Comparison of ENCODE assay signal across 17 cellular contexts in the genomic region with DNA sequence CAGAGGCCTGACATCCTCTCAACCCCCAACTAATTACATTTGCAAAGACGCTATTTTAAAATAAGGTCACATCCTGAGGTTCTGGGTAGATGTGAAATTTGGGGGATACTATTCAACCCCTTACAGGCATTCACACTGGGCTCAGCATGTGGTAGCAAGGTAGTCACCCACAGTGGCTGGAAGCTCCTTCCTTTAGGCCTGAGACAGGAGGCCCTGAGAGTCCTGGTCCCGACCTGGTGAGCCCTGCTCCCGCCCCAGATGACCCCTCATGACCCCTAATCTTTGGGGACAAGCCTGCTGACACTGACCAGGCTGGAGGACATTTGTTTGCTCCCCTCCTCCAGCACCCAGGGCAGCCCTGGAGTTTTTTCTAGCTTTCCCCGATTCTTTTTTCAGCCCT.
A peak's percentile ranks its signal among the peaks of the same experiment; 100 is the strongest.
DNase-seq lines count a peak whose midpoint lies in the region; TF ChIP-seq lines count a peak whose summit lies in the region.
"Had no signal": no experiment of that assay in that cellular context is flagged by ENCODE, and none has a peak within 500 bp of the region (broad histone marks: within the 10 kb centered on the region; RNA-seq: fewer than 3 reads in every experiment).

No MANE protein-coding gene starts in this region.

- H3K9me3 ChIP-seq in HUES6 (ENCODE audit: control insufficient read depth, insufficient read depth, low read depth, low read length): 0 out of 2 replicates have a peak, but pooled peaks cover 7% of the 10 kb centered on the region
- H3K9me3 ChIP-seq in endodermal cell (ENCODE audit: control insufficient read depth, low read length): peaks cover 18% of the 10 kb centered on the region
- H3K9me3 ChIP-seq in mesodermal cell (ENCODE audit: control insufficient read depth, low read length): no peaks in the 10 kb centered on the region

- DNase-seq in ELF-1 (ENCODE audit: low read depth, low spot score) (peak; percentile 47), endodermal cell (peak; percentile 90), HPDE6-E6E7 (ENCODE audit: extremely low spot score) (no peak), NCI-H526 (lab: John Stamatoyannopoulos, UW) (no peak), NCI-H526 treated with DMSO at 0.1 percent for 48 hours (lab: John Stamatoyannopoulos, UW) (no peak), MCF 10A (ENCODE audit: unreplicated experiment) (no peak)
- DNase-seq: CD4-positive, alpha-beta T cell; DMS153; NCI-H1092; NCI-H1436 treated with DMSO at 0.1 percent for 48 hours; NCI-H2029; NCI-H2171; Right ventricle myocardium superior; SW 1271 had no signal

- intact Hi-C loops in MCF 10A (cut with micrococcal nuclease): no loop called here

- peaks cover 11% of the 10 kb centered on the region; the same call in 1 of the 2 replicates for H3K36me3 ChIP-seq in HUES6 (ENCODE audit: control insufficient read depth, insufficient read depth, low read length)
- H3K36me3 ChIP-seq in endodermal cell (ENCODE audit: control insufficient read depth, insufficient read depth, low read length): peaks cover 19% of the 10 kb centered on the region
- H3K36me3 ChIP-seq in mesodermal cell (ENCODE audit: control insufficient read depth, insufficient read depth, low read length): no peaks in the 10 kb centered on the region

- H3K9me3 Mint-ChIP-seq in endodermal cell (peaks cover 22% of the 10 kb centered on the region), MCF 10A (ENCODE audit: unreplicated experiment) (no peaks in the 10 kb centered on the region)
- H3K9me3 Mint-ChIP-seq: CD4-positive, alpha-beta T cell had no signal

- H3K4me3 ChIP-seq in HUES6 (ENCODE audit: low read depth, low read length): peak overlapping the region; percentile 76; the same call in 1 of the 2 replicates
- peak overlapping the region; percentile 59 for H3K4me3 ChIP-seq in endodermal cell (ENCODE audit: low read length)
- no peak overlapping the region for H3K4me3 ChIP-seq in mesodermal cell (ENCODE audit: extremely low read depth, insufficient read depth, low read length, poor library complexity, severe bottlenecking)

- no peaks in the 10 kb centered on the region for H3K27me3 Mint-ChIP-seq in endodermal cell (ENCODE audit: insufficient read depth)
- no peaks in the 10 kb centered on the region for H3K27me3 Mint-ChIP-seq in MCF 10A (ENCODE audit: insufficient read depth, unreplicated experiment)
- H3K27me3 Mint-ChIP-seq: CD4-positive, alpha-beta T cell had no signal

- WGBS in endodermal cell (ENCODE audit: insufficient coverage in 1 of 2, insufficient read length in 1 of 2), 2 experiments: 9% methylated on average over 3 of the region's 4 CpGs; no CpG with 5 or more reads in 1 of the 2 experiments
- 13 to 27% methylated on average over 2 to 3 of the region's 4 CpGs for WGBS in mesodermal cell (ENCODE audit: insufficient coverage in 2 of 2), 2 experiments

- H3K36me3 Mint-ChIP-seq in endodermal cell (ENCODE audit: low read depth): peaks cover 11% of the 10 kb centered on the region
- no peaks in the 10 kb centered on the region for H3K36me3 Mint-ChIP-seq in MCF 10A (ENCODE audit: insufficient read depth, unreplicated experiment)

- BruUV-seq in MCF 10A (replicated peaks; lab: Mats Ljungman, UMichigan): no TSS peak

- peak overlapping the region; percentile 96 for H3K27ac ChIP-seq in HUES6 (ENCODE audit: low read depth, low read length)
- H3K27ac ChIP-seq in endodermal cell (ENCODE audit: low read depth, low read length): peak overlapping the region; percentile 85
- H3K27ac ChIP-seq in mesodermal cell (ENCODE audit: low read depth, low read length, severe bottlenecking): peak overlapping the region; percentile 6
- H3K27ac ChIP-seq: KMS-11 had no signal

- H3K4me3 Mint-ChIP-seq in endodermal cell (no peak overlapping the region), MCF 10A (ENCODE audit: unreplicated experiment) (no peak overlapping the region)
- H3K4me3 Mint-ChIP-seq: CD4-positive, alpha-beta T cell had no signal

- POLR2A ChIA-PET in MCF 10A (lab: Yijun Ruan, JAX): interaction anchor here (0.6 kb wide), 1 partner anchor 44 kb away, joined by 3 read pairs; no protein-coding TSS in a partner anchor

- H3K4me1 ChIP-seq in HUES6 (ENCODE audit: control insufficient read depth, insufficient read depth, low read length) (peaks cover 42% of the 10 kb centered on the region), endodermal cell (ENCODE audit: control insufficient read depth, insufficient read depth, low read length) (peaks cover 10% of the 10 kb centered on the region), mesodermal cell (ENCODE audit: control insufficient read depth, insufficient read depth, low read length, poor library complexity, severe bottlenecking) (peaks cover 7% of the 10 kb centered on the region)

- peak overlapping the region; percentile 100 for H3K9ac ChIP-seq in HUES6 (ENCODE audit: low read length)
- peak overlapping the region; percentile 90 for H3K9ac ChIP-seq in endodermal cell (ENCODE audit: extremely low read depth, low read length, poor library complexity, severe bottlenecking)
- H3K9ac ChIP-seq: KMS-11 had no signal

- H3K4me1 Mint-ChIP-seq in endodermal cell: peaks cover 30% of the 10 kb centered on the region
- no peaks in the 10 kb centered on the region for H3K4me1 Mint-ChIP-seq in MCF 10A (ENCODE audit: insufficient read depth, unreplicated experiment)

- H3K27me3 ChIP-seq in HUES6 (ENCODE audit: control insufficient read depth, insufficient read depth, low read length) (no peaks in the 10 kb centered on the region), endodermal cell (ENCODE audit: control insufficient read depth, insufficient read depth, low read length, poor library complexity, severe bottlenecking) (no peaks in the 10 kb centered on the region)

- no peak overlapping the region for H3K27ac Mint-ChIP-seq in endodermal cell
- no peak overlapping the region for H3K27ac Mint-ChIP-seq in MCF 10A (ENCODE audit: low read depth, unreplicated experiment)
- H3K27ac Mint-ChIP-seq: CD4-positive, alpha-beta T cell had no signal

- TF ChIP-seq CTCF in endodermal cell (conservative IDR thresholded peaks at IDR 0.05) (no peak), MCF 10A (IDR thresholded peaks at IDR 0.05; ENCODE audit: unreplicated experiment) (no peak)

- CTCF ChIA-PET in MCF 10A (lab: Yijun Ruan, JAX): no interaction called here

Comparison
In these comparisons a context has a peak if more than half of its experiments do, and no peak if none do; other contexts are left out.
1. DNase-seq: peak in ELF-1 (single experiment) and endodermal cell (single experiment); none in HPDE6-E6E7 (single experiment), NCI-H526 (0 of 2), NCI-H526 treated with DMSO at 0.1 percent for 48 hours (single experiment) and MCF 10A (single experiment).
2. H3K27ac ChIP-seq: peak in every context shown above with its lines; median percentile 96 in HUES6; 85 in endodermal cell; 6 in mesodermal cell.